7 cellular contexts compared by ENCODE assay signal in the genomic region with DNA sequence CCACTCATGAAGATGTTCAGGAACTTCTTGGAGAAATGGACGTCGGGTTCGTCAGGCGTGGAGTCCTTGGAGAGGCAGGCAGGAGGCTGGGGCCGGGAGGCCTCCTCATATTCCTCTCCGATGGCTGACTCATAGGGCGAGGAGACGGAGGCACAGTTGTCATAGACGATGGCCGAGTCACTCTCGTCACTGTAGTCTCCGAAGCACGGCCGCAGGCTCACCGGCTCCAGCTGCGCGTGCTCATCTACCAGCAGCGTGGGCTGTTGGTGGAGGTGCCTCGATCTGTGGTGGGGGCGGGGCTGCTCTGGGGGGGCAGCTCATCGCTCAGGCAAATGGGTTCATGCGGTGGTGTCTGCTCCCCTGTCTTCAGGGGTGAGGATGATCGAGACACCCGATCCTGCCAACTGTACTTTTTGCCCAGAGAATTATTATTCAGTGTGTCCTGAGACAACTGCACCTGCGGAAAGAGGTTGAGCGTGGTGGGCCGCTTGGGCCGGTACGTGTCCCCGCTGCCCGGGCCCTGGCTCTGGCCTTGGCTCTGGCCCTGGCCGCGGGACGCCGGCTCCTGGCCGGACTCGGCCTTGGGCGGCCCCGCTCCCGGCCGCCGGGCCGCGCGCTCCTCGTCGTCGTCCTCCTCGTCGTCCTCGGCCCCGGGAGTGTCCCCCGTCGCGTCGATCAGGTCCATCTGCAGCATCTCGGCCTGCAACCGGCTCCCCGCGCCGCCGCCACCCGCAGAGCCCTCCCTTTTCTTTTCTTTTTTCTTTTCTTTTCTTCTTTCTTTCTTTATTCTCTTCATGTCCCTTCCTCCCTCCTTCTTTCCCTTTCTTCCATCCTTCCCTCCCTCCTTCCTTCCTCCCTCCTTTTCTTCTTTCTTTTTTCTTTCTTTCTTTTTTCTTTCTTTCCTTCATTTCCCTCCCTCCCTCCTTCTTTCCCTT.
DNase-seq lines count a peak whose midpoint lies in the region; ATAC-seq and TF ChIP-seq lines count a peak whose summit lies in the region.
"Not testable (repeated sequence)": the region's sequence is repeated elsewhere in the genome, so short reads cannot be mapped to it uniquely, and the experiment has no call there.

No MANE protein-coding gene starts in this region.

- POLR2A ChIA-PET in Panc1 (lab: Charles Lee), result not testable (repeated sequence)

- peak; percentile 48 for DNase-seq in GM23338 (ENCODE audit: low spot score)
- not testable (repeated sequence) for DNase-seq in Panc1 (ENCODE audit: low read depth, low spot score); central memory CD8-positive, alpha-beta T cell (ENCODE audit: low spot score in 2 of 2); heart left ventricle; left lobe of liver (ENCODE audit: low spot score); neuronal stem cell (ENCODE audit: low spot score); smooth muscle cell (lab: John Stamatoyannopoulos, UW; ENCODE audit: unreplicated experiment)

- H3K9me3 ChIP-seq in Panc1 (ENCODE audit: control insufficient read depth, insufficient read depth, low read depth, low read length); heart left ventricle; neuronal stem cell (replicated peaks in 1 of 2; ENCODE audit: control insufficient read depth in 2 of 2, insufficient read depth in 1 of 2, low read depth in 1 of 2, low read length in 2 of 2); smooth muscle cell (replicated peaks; ENCODE audit: low read depth): not testable (repeated sequence)

- not testable (repeated sequence) for H3K9ac ChIP-seq in neuronal stem cell (ENCODE audit: low read depth, low read length, poor library complexity); smooth muscle cell (ENCODE audit: low read depth)

- not testable (repeated sequence) for H2BK12ac ChIP-seq in neuronal stem cell (ENCODE audit: low read length)

- CTCF ChIA-PET in Panc1 (lab: Charles Lee), result not testable (repeated sequence)

- not testable (repeated sequence) for H4K91ac ChIP-seq in neuronal stem cell (ENCODE audit: low read depth, low read length, poor library complexity)

- H3K27me3 Mint-ChIP-seq in GM23338 (ENCODE audit: insufficient read depth, low read depth, poor library complexity), result peaks cover 11% of the 10 kb centered on the region
- H3K27me3 Mint-ChIP-seq in central memory CD8-positive, alpha-beta T cell, result not testable (repeated sequence)

- in situ Hi-C loops in Panc1 (cut with HindIII; ENCODE audit: low pct_unique_long_range_greater_than_20kb, low sequenced_read_pairs), result not testable (repeated sequence)

- ATAC-seq in GM23338 (peak; percentile 82), Panc1 (peak; percentile 50; the same call in 1 of the 2 replicates), heart left ventricle (peak in 3 of 4 donors; percentile 21 to 70 (median 54)), left lobe of liver (peak; percentile 60)
- not testable (repeated sequence) for ATAC-seq in central memory CD8-positive, alpha-beta T cell (replicated peaks; ENCODE audit: extremely low read depth, poor library complexity, severe bottlenecking)

- not testable (repeated sequence) for H3F3A ChIP-seq in GM23338 (replicated peaks; ENCODE audit: low read depth); smooth muscle cell (ENCODE audit: low read depth)

- peak overlapping the region; percentile 32; the same call in 2 of the 3 replicates for H3K4me3 Mint-ChIP-seq in GM23338
- H3K4me3 Mint-ChIP-seq in central memory CD8-positive, alpha-beta T cell, result not testable (repeated sequence)

- not testable (repeated sequence) for H2BK15ac ChIP-seq in neuronal stem cell (ENCODE audit: low read length)

- H3K18ac ChIP-seq in neuronal stem cell (ENCODE audit: low read length), result not testable (repeated sequence)

- not testable (repeated sequence) for H2BK120ac ChIP-seq in neuronal stem cell (ENCODE audit: low read depth, low read length)

- not testable (repeated sequence) for H3K36me3 ChIP-seq in GM23338 (ENCODE audit: insufficient read depth); Panc1 (ENCODE audit: control insufficient read depth, insufficient read depth, low read length); heart left ventricle; neuronal stem cell (replicated peaks in 1 of 2; ENCODE audit: control insufficient read depth in 2 of 2, insufficient read depth in 2 of 2, low read length in 2 of 2); smooth muscle cell (ENCODE audit: low read depth)

- H2BK5ac ChIP-seq in neuronal stem cell (ENCODE audit: low read length), result not testable (repeated sequence)

- not testable (repeated sequence) for H3K27me3 ChIP-seq in GM23338 (ENCODE audit: insufficient read depth); Panc1 (ENCODE audit: control insufficient read depth, insufficient read depth, low read length); heart left ventricle; neuronal stem cell (ENCODE audit: control insufficient read depth in 3 of 3, insufficient read depth in 3 of 3, low read depth in 1 of 3, low read length in 3 of 3); smooth muscle cell (ENCODE audit: low read depth)

- H3K36me3 Mint-ChIP-seq in GM23338 (ENCODE audit: low read depth); central memory CD8-positive, alpha-beta T cell (ENCODE audit: insufficient read depth): not testable (repeated sequence)

- not testable (repeated sequence) for H3K4ac ChIP-seq in neuronal stem cell (ENCODE audit: low read length)

- not testable (repeated sequence) for H3K9me3 Mint-ChIP-seq in GM23338; central memory CD8-positive, alpha-beta T cell

- H4K8ac ChIP-seq in neuronal stem cell (ENCODE audit: low read depth, low read length), result not testable (repeated sequence)

- H3K23ac ChIP-seq in neuronal stem cell (ENCODE audit: low read depth, low read length, poor library complexity), result not testable (repeated sequence)

- H3K4me1 Mint-ChIP-seq in GM23338; central memory CD8-positive, alpha-beta T cell: not testable (repeated sequence)

- not testable (repeated sequence) for H3K4me1 ChIP-seq in GM23338 (ENCODE audit: insufficient read depth); Panc1 (ENCODE audit: control insufficient read depth, insufficient read depth, low read length); heart left ventricle; neuronal stem cell (ENCODE audit: control insufficient read depth in 2 of 2, insufficient read depth in 1 of 2, low read depth in 1 of 2, low read length in 2 of 2); smooth muscle cell (ENCODE audit: low read depth)

- H3K27ac Mint-ChIP-seq in GM23338, result not testable (repeated sequence)
- H3K27ac Mint-ChIP-seq in central memory CD8-positive, alpha-beta T cell (ENCODE audit: low read depth), result peak overlapping the region; percentile 53

- H2AK5ac ChIP-seq in neuronal stem cell (ENCODE audit: low read depth, low read length), result not testable (repeated sequence)

- peak overlapping the region; percentile 84 for H3K4me2 ChIP-seq in GM23338
- H3K4me2 ChIP-seq in neuronal stem cell (ENCODE audit: insufficient read depth, low read length, poor library complexity, severe bottlenecking), result peak overlapping the region; percentile 25
- peak overlapping the region; percentile 74 for H3K4me2 ChIP-seq in smooth muscle cell

- 24 to 83% (median 51%) methylated on average over 15 to 40 of the region's 63 CpGs for WGBS in heart left ventricle, 4 donors
- WGBS in neuronal stem cell (ENCODE audit: extremely low coverage in 2 of 2, insufficient read length in 2 of 2, insufficient replicate concordance in 1 of 2), 2 donors, result no CpG with 5 or more reads among the region's 63 CpGs
- WGBS in smooth muscle cell (ENCODE audit: low lambda C conversion rate), result 39% methylated on average over 38 of the region's 63 CpGs

- H3K4me3 ChIP-seq in GM23338, result peak overlapping the region; percentile 47
- H3K4me3 ChIP-seq in Panc1 (ENCODE audit: low read depth in 2 of 2, low read length in 2 of 2); neuronal stem cell (ENCODE audit: low read length in 2 of 2); smooth muscle cell: not testable (repeated sequence)
- H3K4me3 ChIP-seq in heart left ventricle, result peak overlapping the region in 3 of 12 donors; percentile 22 to 36 (median 33)

- not testable (repeated sequence) for TF ChIP-seq CTCF in GM23338 (conservative IDR thresholded peaks at IDR 0.05; ENCODE audit: low read depth in 2 of 2); Panc1 (IDR thresholded peaks at IDR 0.05); heart left ventricle (IDR thresholded peaks at IDR 0.05); smooth muscle cell (IDR thresholded peaks at IDR 0.05; ENCODE audit: borderline replicate concordance, insufficient read depth, poor library complexity, severe bottlenecking)

- H3K14ac ChIP-seq in neuronal stem cell (ENCODE audit: low read length), result not testable (repeated sequence)

- BruUV-seq in Panc1 (replicated peaks; lab: Mats Ljungman, UMichigan), result TSS peak; percentile 96

- TF ChIP-seq POLR2A in heart left ventricle (IDR thresholded peaks at IDR 0.05), result not testable (repeated sequence)

- not testable (repeated sequence) for H4K20me1 ChIP-seq in GM23338 (replicated peaks; ENCODE audit: insufficient read depth); smooth muscle cell (ENCODE audit: low read depth)

- not testable (repeated sequence) for H3K9me2 ChIP-seq in GM23338 (ENCODE audit: insufficient read depth)

- not testable (repeated sequence) for H3K79me1 ChIP-seq in neuronal stem cell (ENCODE audit: low read depth, low read length)

- intact Hi-C loops in Panc1 (cut with micrococcal nuclease; ENCODE audit: unreplicated experiment); heart left ventricle (cut with DNase I): not testable (repeated sequence)

- H2AFZ ChIP-seq in GM23338, result peak overlapping the region; percentile 97
- not testable (repeated sequence) for H2AFZ ChIP-seq in neuronal stem cell (ENCODE audit: low read length); smooth muscle cell (ENCODE audit: low read depth)

- not testable (repeated sequence) for H3K79me2 ChIP-seq in GM23338 (replicated peaks; ENCODE audit: insufficient read depth); smooth muscle cell (ENCODE audit: low read depth)

- H3K27ac ChIP-seq in GM23338 (ENCODE audit: low read depth), result 0 out of 2 replicates have a peak overlapping the region, but pooled peaks have one; percentile 76
- not testable (repeated sequence) for H3K27ac ChIP-seq in Panc1 (ENCODE audit: low read length); heart left ventricle; neuronal stem cell (replicated peaks; ENCODE audit: low read length); smooth muscle cell (ENCODE audit: low read depth)

Comparison
In these comparisons a context has a peak if more than half of its experiments do, and no peak if none do; other contexts are left out.
1. H3K4me2 ChIP-seq: peak in every context shown above with its lines; median percentile 84 in GM23338; 74 in smooth muscle cell; 25 in neuronal stem cell.